ENCODE assay signal across 1 cellular context in genomic region chr1:173669491-173669941, GRCh38.
A peak's percentile ranks its signal among the peaks of the same experiment; 100 is the strongest.
TF ChIP-seq lines count a peak whose summit lies in the region.

ANKRD45 (minus strand) TSS chr1:173669851; CDS start chr1:173659418, 10,433 bp downstream.

TF ChIP-seq in GM23338, 12 proteins besides CTCF, POLR2A, EP300 and RAD21 (continued from another document):
- TF ChIP-seq ZNF462 (CRISPR knock-in tag; IDR thresholded peaks at IDR 0.05) (no peak), POLR2AphosphoS5 (IDR thresholded peaks at IDR 0.05; ENCODE audit: low read depth) (peak; percentile 51; the same call in 1 of the 2 replicates), CREB1 (CRISPR knock-in tag; IDR thresholded peaks at IDR 0.05; ENCODE audit: low read depth) (no peak), REST (IDR thresholded peaks at IDR 0.05; ENCODE audit: unreplicated experiment) (no peak), STAT1 (IDR thresholded peaks at IDR 0.05; ENCODE audit: unreplicated experiment) (no peak), EZH2phosphoT487 (IDR thresholded peaks at IDR 0.05; ENCODE audit: unreplicated experiment) (no peak), ZNF114 (CRISPR knock-in tag; IDR thresholded peaks at IDR 0.05) (no peak), JUNB (IDR thresholded peaks at IDR 0.05; ENCODE audit: unreplicated experiment) (peak; percentile 49), EZH2 (IDR thresholded peaks at IDR 0.05; ENCODE audit: low read depth, unreplicated experiment) (no peak)
